ENCODE assay signal across 8 cellular contexts in genomic region chr9:122389799-122390481, GRCh38. TPM values are rescaled to one million over a fixed set of nuclear protein-coding genes. Genes with fewer than 3 reads are reported as not detected.
DNase-seq lines count a peak whose midpoint lies in the region; ATAC-seq and TF ChIP-seq lines count a peak whose summit lies in the region.

No MANE protein-coding gene starts in this region.

- H3K27ac ChIP-seq in CD8-positive, alpha-beta T cell (ENCODE audit: low read depth, low read length) = no peak overlapping the region

- no peaks in the 10 kb centered on the region for H3K27me3 ChIP-seq in CD8-positive, alpha-beta T cell (ENCODE audit: insufficient read depth, low read length)

- no peak overlapping the region for H3K4me3 ChIP-seq in NB4 (ENCODE audit: low read depth, low read length)
- H3K4me3 ChIP-seq in CD8-positive, alpha-beta T cell (ENCODE audit: low read depth, low read length) = no peak overlapping the region

- H3K36me3 Mint-ChIP-seq in activated naive CD8-positive, alpha-beta T cell treated with anti-CD3 and anti-CD28 coated beads, Interleukin-2, amount 10 ng/mL, durations not matched to agents 7 days and 5 days = no peaks in the 10 kb centered on the region
- H3K36me3 Mint-ChIP-seq in activated naive CD8-positive, alpha-beta T cell treated with anti-CD3 and anti-CD28 coated beads for 36 hours = no peaks in the 10 kb centered on the region
- H3K36me3 Mint-ChIP-seq in effector memory CD8-positive, alpha-beta T cell (ENCODE audit: insufficient read depth) = no peaks in the 10 kb centered on the region
- no peaks in the 10 kb centered on the region for H3K36me3 Mint-ChIP-seq in progenitor cell of endocrine pancreas (ENCODE audit: insufficient read depth)
- no peaks in the 10 kb centered on the region for H3K36me3 Mint-ChIP-seq in CD8-positive, alpha-beta T cell

- H3K36me3 ChIP-seq in CD8-positive, alpha-beta T cell (ENCODE audit: insufficient read depth, low read length) = no peaks in the 10 kb centered on the region

- peaks cover 11% of the 10 kb centered on the region for H3K27me3 Mint-ChIP-seq in activated naive CD8-positive, alpha-beta T cell treated with anti-CD3 and anti-CD28 coated beads, Interleukin-2, amount 10 ng/mL, durations not matched to agents 7 days and 5 days
- peaks cover 16% of the 10 kb centered on the region for H3K27me3 Mint-ChIP-seq in activated naive CD8-positive, alpha-beta T cell treated with anti-CD3 and anti-CD28 coated beads for 36 hours
- peaks cover 14 to 70% of the 10 kb centered on the region in 2 donors for H3K27me3 Mint-ChIP-seq in effector memory CD8-positive, alpha-beta T cell
- H3K27me3 Mint-ChIP-seq in progenitor cell of endocrine pancreas = peaks cover 17% of the 10 kb centered on the region
- H3K27me3 Mint-ChIP-seq in CD8-positive, alpha-beta T cell (ENCODE audit: low read depth) = peaks cover 22% of the 10 kb centered on the region

- TF ChIP-seq POLR2A in NB4 (IDR thresholded peaks at IDR 0.05; ENCODE audit: extremely low read depth, insufficient read length) = no peak

- CTCF ChIA-PET in CD8-positive, alpha-beta T cell (lab: Charles Lee) = no interaction called here

- DNase-seq in activated naive CD8-positive, alpha-beta T cell treated with anti-CD3 and anti-CD28 coated beads, Interleukin-2, amount 10 ng/mL, durations not matched to agents 7 days and 5 days = no peak
- DNase-seq in activated naive CD8-positive, alpha-beta T cell treated with anti-CD3 and anti-CD28 coated beads for 36 hours = no peak
- DNase-seq in NB4 (ENCODE audit: low read depth) (peak; percentile 66), progenitor cell of endocrine pancreas (ENCODE audit: low spot score, unreplicated experiment) (no peak), NCI-H446 treated with DMSO at 0.1 percent for 48 hours (lab: John Stamatoyannopoulos, UW) (no peak)
- no peak for DNase-seq in effector memory CD8-positive, alpha-beta T cell
- DNase-seq in stimulated activated naive CD4-positive, alpha-beta T cell treated with Interleukin-2 at 50 U/mL for 16 hours (lab: John Stamatoyannopoulos, UW) = no peak
- DNase-seq in CD8-positive, alpha-beta T cell = no peak

- no peak for TF ChIP-seq CTCF in NB4 (IDR thresholded peaks at IDR 0.05; ENCODE audit: low read depth, low read length)
- no peak for TF ChIP-seq CTCF in progenitor cell of endocrine pancreas (IDR thresholded peaks at IDR 0.05; ENCODE audit: unreplicated experiment)
- TF ChIP-seq CTCF in CD8-positive, alpha-beta T cell (IDR thresholded peaks at IDR 0.05) = no peak

- peaks cover 13% of the 10 kb centered on the region for H3K4me1 Mint-ChIP-seq in activated naive CD8-positive, alpha-beta T cell treated with anti-CD3 and anti-CD28 coated beads, Interleukin-2, amount 10 ng/mL, durations not matched to agents 7 days and 5 days
- H3K4me1 Mint-ChIP-seq in activated naive CD8-positive, alpha-beta T cell treated with anti-CD3 and anti-CD28 coated beads for 36 hours = peaks cover 5% of the 10 kb centered on the region
- H3K4me1 Mint-ChIP-seq in effector memory CD8-positive, alpha-beta T cell (ENCODE audit: low read depth in 2 of 2) = no peaks in the 10 kb centered on the region
- H3K4me1 Mint-ChIP-seq in progenitor cell of endocrine pancreas (ENCODE audit: low read depth) = no peaks in the 10 kb centered on the region
- no peaks in the 10 kb centered on the region for H3K4me1 Mint-ChIP-seq in CD8-positive, alpha-beta T cell (ENCODE audit: low read depth)

- intact Hi-C loops in CD8-positive, alpha-beta T cell (cut with DNase I, micrococcal nuclease) = no loop called here

- ATAC-seq in activated naive CD8-positive, alpha-beta T cell treated with anti-CD3 and anti-CD28 coated beads, Interleukin-2, amount 10 ng/mL, durations not matched to agents 7 days and 5 days (ENCODE audit: low read depth) = peak; percentile 45
- peak; percentile 54 for ATAC-seq in effector memory CD8-positive, alpha-beta T cell (replicated peaks)
- no peak for ATAC-seq in CD8-positive, alpha-beta T cell

- no peak overlapping the region for H3K27ac Mint-ChIP-seq in activated naive CD8-positive, alpha-beta T cell treated with anti-CD3 and anti-CD28 coated beads, Interleukin-2, amount 10 ng/mL, durations not matched to agents 7 days and 5 days
- no peak overlapping the region for H3K27ac Mint-ChIP-seq in activated naive CD8-positive, alpha-beta T cell treated with anti-CD3 and anti-CD28 coated beads for 36 hours
- no peak overlapping the region for H3K27ac Mint-ChIP-seq in effector memory CD8-positive, alpha-beta T cell
- no peak overlapping the region for H3K27ac Mint-ChIP-seq in progenitor cell of endocrine pancreas
- no peak overlapping the region for H3K27ac Mint-ChIP-seq in CD8-positive, alpha-beta T cell

- peak overlapping the region; percentile 56 for H3K4me3 Mint-ChIP-seq in activated naive CD8-positive, alpha-beta T cell treated with anti-CD3 and anti-CD28 coated beads, Interleukin-2, amount 10 ng/mL, durations not matched to agents 7 days and 5 days
- no peak overlapping the region for H3K4me3 Mint-ChIP-seq in activated naive CD8-positive, alpha-beta T cell treated with anti-CD3 and anti-CD28 coated beads for 36 hours
- no peak overlapping the region for H3K4me3 Mint-ChIP-seq in effector memory CD8-positive, alpha-beta T cell
- H3K4me3 Mint-ChIP-seq in progenitor cell of endocrine pancreas (ENCODE audit: low read depth) = no peak overlapping the region
- no peak overlapping the region for H3K4me3 Mint-ChIP-seq in CD8-positive, alpha-beta T cell

- POLR2A ChIA-PET in activated naive CD8-positive, alpha-beta T cell treated with anti-CD3 and anti-CD28 coated beads, Interleukin-2, amount 10 ng/mL, durations not matched to agents 7 days and 5 days (lab: Charles Lee) = no interaction called here
- POLR2A ChIA-PET in CD8-positive, alpha-beta T cell (lab: Charles Lee) = no interaction called here

- no peaks in the 10 kb centered on the region for H3K9me3 ChIP-seq in CD8-positive, alpha-beta T cell (ENCODE audit: low read length)

- no peaks in the 10 kb centered on the region for H3K9me3 Mint-ChIP-seq in activated naive CD8-positive, alpha-beta T cell treated with anti-CD3 and anti-CD28 coated beads, Interleukin-2, amount 10 ng/mL, durations not matched to agents 7 days and 5 days
- H3K9me3 Mint-ChIP-seq in activated naive CD8-positive, alpha-beta T cell treated with anti-CD3 and anti-CD28 coated beads for 36 hours = no peaks in the 10 kb centered on the region
- no peaks in the 10 kb centered on the region for H3K9me3 Mint-ChIP-seq in effector memory CD8-positive, alpha-beta T cell
- H3K9me3 Mint-ChIP-seq in progenitor cell of endocrine pancreas (ENCODE audit: low read depth) = no peaks in the 10 kb centered on the region
- no peaks in the 10 kb centered on the region for H3K9me3 Mint-ChIP-seq in CD8-positive, alpha-beta T cell

- no peaks in the 10 kb centered on the region for H3K4me1 ChIP-seq in CD8-positive, alpha-beta T cell (ENCODE audit: insufficient read depth, low read length)

RNA-seq across cellular contexts. Expression of gene PTGS1, which starts 19.1 kb away (rescaled TPM):
- total RNA-seq in activated naive CD8-positive, alpha-beta T cell treated with anti-CD3 and anti-CD28 coated beads, Interleukin-2, amount 10 ng/mL, durations not matched to agents 7 days and 5 days = 1 to 10 TPM in 1 of 2 experiments, under 1 TPM in 1; 0.96 to 1.6 TPM
- total RNA-seq in activated naive CD8-positive, alpha-beta T cell treated with anti-CD3 and anti-CD28 coated beads for 36 hours = under 1 TPM; 0.47 to 0.62 TPM
- 0.07 and 0.22 TPM in 2 replicates for total RNA-seq in progenitor cell of endocrine pancreas
- not detected for total RNA-seq in CD8-positive, alpha-beta T cell
